ENCODE assay signal across 7 cellular contexts in the genomic region with DNA sequence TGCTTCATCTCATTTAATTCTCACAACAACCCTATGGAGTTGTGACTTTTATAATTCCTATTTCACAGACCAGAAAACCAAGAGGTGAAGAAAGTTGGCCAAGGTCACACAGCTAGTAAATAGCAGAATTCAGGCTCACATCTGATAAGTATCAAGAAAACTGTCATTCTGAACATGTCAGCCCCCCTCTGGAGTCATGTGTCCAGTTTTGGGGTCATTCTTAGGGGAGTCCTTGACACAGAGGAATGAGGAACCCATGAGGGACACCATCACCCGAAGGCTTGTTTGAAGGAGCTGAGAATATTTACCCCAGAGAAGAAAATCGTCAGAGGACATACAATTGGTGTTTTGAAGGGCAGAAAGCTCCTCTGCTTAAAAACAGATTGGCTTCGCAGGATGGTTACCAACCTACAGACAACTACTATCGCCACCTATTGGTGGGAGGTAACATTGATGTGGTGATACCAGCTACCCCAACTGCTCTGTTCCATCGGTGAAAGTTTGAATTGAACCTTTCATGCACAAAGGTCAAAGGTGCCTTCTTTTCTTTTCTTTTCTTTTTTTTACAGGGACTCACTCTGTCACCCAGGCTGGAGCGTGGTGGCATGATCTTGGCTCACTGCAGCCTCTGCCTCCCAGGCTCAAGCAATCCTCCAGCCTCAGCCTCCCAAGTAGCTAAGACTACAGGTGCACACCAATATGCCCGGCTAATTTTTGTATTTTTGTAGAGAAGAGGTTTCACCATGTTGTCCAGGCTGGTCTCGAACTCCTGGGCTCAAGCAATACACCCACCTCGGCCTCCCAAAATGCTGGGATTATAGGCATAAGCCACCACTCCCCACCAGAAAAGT. TPM values are rescaled to one million over a fixed set of nuclear protein-coding genes. Genes with fewer than 3 reads are reported as not detected.
DNase-seq lines count a peak whose midpoint lies in the region; ATAC-seq, FAIRE-seq and TF ChIP-seq lines count a peak whose summit lies in the region.

No MANE protein-coding gene starts in this region.

- no peak overlapping the region for H2AFZ ChIP-seq in SK-N-SH (ENCODE audit: low read depth)
- H2AFZ ChIP-seq in smooth muscle cell (ENCODE audit: low read depth) = peak overlapping the region; percentile 12

- H3K4me1 ChIP-seq in SK-N-SH (ENCODE audit: control insufficient read depth in 1 of 2, insufficient read depth in 2 of 2, low read depth in 1 of 2, low read length in 1 of 2) = no peaks in the 10 kb centered on the region
- H3K4me1 ChIP-seq in adipocyte (ENCODE audit: control insufficient read depth, insufficient read depth, low read length) = no peaks in the 10 kb centered on the region
- H3K4me1 ChIP-seq in smooth muscle cell (ENCODE audit: low read depth) = no peaks in the 10 kb centered on the region

- no peak for TF ChIP-seq EP300 in SK-N-SH (IDR thresholded peaks at IDR 0.05; ENCODE audit: borderline replicate concordance in 1 of 2, low read depth in 1 of 2, low read length in 1 of 2)

- H3K27ac ChIP-seq in SK-N-SH (ENCODE audit: low read depth in 2 of 2, low read length in 1 of 2) = no peak overlapping the region
- H3K27ac ChIP-seq in smooth muscle cell (ENCODE audit: low read depth) = no peak overlapping the region

- TF ChIP-seq CTCF in SK-N-SH (IDR thresholded peaks at IDR 0.05) (peak; percentile 81), smooth muscle cell (IDR thresholded peaks at IDR 0.05; ENCODE audit: borderline replicate concordance, insufficient read depth, poor library complexity, severe bottlenecking) (peak; percentile 56)

- DNase-seq in GM12891 (ENCODE audit: insufficient read length, low spot score) (peak; percentile 58), NCI-H1048 (lab: John Stamatoyannopoulos, UW) (peak; percentile 17), SK-N-SH (peak; percentile 73), adipocyte (ENCODE audit: low read depth) (peak; percentile 41), hepatic stellate cell (ENCODE audit: low spot score) (peak; percentile 73), smooth muscle cell (lab: John Stamatoyannopoulos, UW; ENCODE audit: unreplicated experiment) (no peak)

- POLR2A ChIA-PET in SK-N-SH (lab: Yijun Ruan, JAX) = no interaction called here

- H3F3A ChIP-seq in SK-N-SH (replicated peaks; ENCODE audit: insufficient read depth) (no peaks in the 10 kb centered on the region), smooth muscle cell (ENCODE audit: low read depth) (no peaks in the 10 kb centered on the region)

- H3K4me3 ChIP-seq in SK-N-SH (ENCODE audit: low read depth in 2 of 2, low read length in 1 of 2) = no peak overlapping the region; a peak in 1 of 4 replicates
- H3K4me3 ChIP-seq in adipocyte (ENCODE audit: low read length) = no peak overlapping the region
- H3K4me3 ChIP-seq in smooth muscle cell = no peak overlapping the region

- H3K4me2 ChIP-seq in SK-N-SH (no peak overlapping the region), smooth muscle cell (no peak overlapping the region)

- H3K9me3 ChIP-seq in SK-N-SH (no peaks in the 10 kb centered on the region), adipocyte (ENCODE audit: control insufficient read depth, low read length) (peaks cover 4% of the 10 kb centered on the region), smooth muscle cell (replicated peaks; ENCODE audit: low read depth) (no peaks in the 10 kb centered on the region)

- H3K36me3 ChIP-seq in SK-N-SH (replicated peaks in 1 of 2; ENCODE audit: control insufficient read depth in 1 of 2, insufficient read depth in 2 of 2, low read length in 1 of 2) = no peaks in the 10 kb centered on the region
- H3K36me3 ChIP-seq in adipocyte (ENCODE audit: control insufficient read depth, insufficient read depth, low read length, severe bottlenecking) = no peaks in the 10 kb centered on the region
- H3K36me3 ChIP-seq in smooth muscle cell (ENCODE audit: low read depth) = no peaks in the 10 kb centered on the region

- WGBS in SK-N-SH (ENCODE audit: low lambda C conversion rate) = 10% methylated on average over 9 of the region's 9 CpGs
- WGBS in smooth muscle cell (ENCODE audit: low lambda C conversion rate) = 32% methylated on average over 9 of the region's 9 CpGs

- no peaks in the 10 kb centered on the region for H3K9me2 ChIP-seq in SK-N-SH

- CTCF ChIA-PET in SK-N-SH (lab: Yijun Ruan, JAX) = interaction anchor here (0.6 to 2.7 kb wide), 69 partner anchors 8 to 516 kb away, joined by 3 to 37 read pairs (median 5); a partner anchor contains a TSS

- no peak for ATAC-seq in GM19395 (IDR thresholded peaks at IDR 0.05; ENCODE audit: unreplicated experiment)

- no peak for TF ChIP-seq POLR2A in GM12891 (IDR thresholded peaks at IDR 0.05; ENCODE audit: low read depth, low read length)

- H3K27me3 ChIP-seq in SK-N-SH (ENCODE audit: insufficient read depth) (no peaks in the 10 kb centered on the region), adipocyte (replicated peaks; ENCODE audit: control insufficient read depth, insufficient read depth, low read length) (peaks cover 33% of the 10 kb centered on the region), smooth muscle cell (ENCODE audit: low read depth) (peaks cover 3% of the 10 kb centered on the region)

- no peak overlapping the region for H3K9ac ChIP-seq in SK-N-SH
- H3K9ac ChIP-seq in adipocyte (ENCODE audit: low read length) = no peak overlapping the region
- H3K9ac ChIP-seq in smooth muscle cell (ENCODE audit: low read depth) = no peak overlapping the region

- H3K79me2 ChIP-seq in SK-N-SH (ENCODE audit: insufficient read depth) = no peaks in the 10 kb centered on the region
- no peaks in the 10 kb centered on the region for H3K79me2 ChIP-seq in smooth muscle cell (ENCODE audit: low read depth)

- peak; percentile 92 for FAIRE-seq in GM12891 (lab: Jason Lieb, UNC)

- peak; percentile 68 for TF ChIP-seq RAD21 in SK-N-SH (IDR thresholded peaks at IDR 0.05; ENCODE audit: low read length)

- no peaks in the 10 kb centered on the region for H4K20me1 ChIP-seq in SK-N-SH (ENCODE audit: insufficient read depth)
- no peaks in the 10 kb centered on the region for H4K20me1 ChIP-seq in smooth muscle cell (ENCODE audit: low read depth)

TF ChIP-seq in GM12891, 5 proteins besides CTCF, POLR2A, EP300 and RAD21:
- no peak for TF ChIP-seq TAF1 (IDR thresholded peaks at IDR 0.05; ENCODE audit: low read depth, low read length)
- TF ChIP-seq POU2F2 (IDR thresholded peaks at IDR 0.05; ENCODE audit: low read depth, low read length) = no peak
- TF ChIP-seq SPI1 (IDR thresholded peaks at IDR 0.05; ENCODE audit: low read depth, low read length) = no peak
- no peak for TF ChIP-seq PAX5 (IDR thresholded peaks at IDR 0.05; ENCODE audit: insufficient read depth, low read length, severe bottlenecking)
- no peak for TF ChIP-seq POLR2AphosphoS5 (IDR thresholded peaks at IDR 0.05; ENCODE audit: low read depth, low read length)

TF ChIP-seq in SK-N-SH, 30 proteins besides CTCF, POLR2A, EP300 and RAD21:
- TF ChIP-seq SMC3 (IDR thresholded peaks at IDR 0.05; ENCODE audit: low read depth, low read length) (peak; percentile 49), TAF1 (IDR thresholded peaks at IDR 0.05; ENCODE audit: borderline replicate concordance, low read depth, low read length) (no peak)

RNA-seq across cellular contexts. Expression of a gene that starts 31.3 kb away (rescaled TPM):
- not detected for polyA plus RNA-seq in GM12891 (2012; ENCODE audit: low read depth, missing spikeins)
- polyA plus RNA-seq in SK-N-SH (2012; rRNA removed) = 0.02 TPM in 1 of 2 replicates, not detected in the other
- 0.01 TPM in 2 replicates for polyA plus RNA-seq in SK-N-SH (2012; cell fraction: cytosol; rRNA removed)
- 0.01 TPM in 1 of 2 replicates, not detected in the other for polyA plus RNA-seq in SK-N-SH (2012; cell fraction: nucleus; rRNA removed)
- total RNA-seq in smooth muscle cell = not detected in 2 replicates
- polyA plus RNA-seq in smooth muscle cell = not detected in 2 replicates

RNA-seq across cellular contexts. Expression of a gene that starts 55.9 kb away (rescaled TPM):
- 76.4 TPM for polyA plus RNA-seq in GM12891 (2012; ENCODE audit: low read depth, missing spikeins)
- polyA plus RNA-seq in SK-N-SH (2012; rRNA removed) = 52.3 and 56.1 TPM in 2 replicates
- 42.1 and 43.8 TPM in 2 replicates for polyA plus RNA-seq in SK-N-SH (2012; cell fraction: cytosol; rRNA removed)
- polyA plus RNA-seq in SK-N-SH (2012; cell fraction: nucleus; rRNA removed) = 120 and 128 TPM in 2 replicates
- 53.8 and 70.1 TPM in 2 replicates for total RNA-seq in smooth muscle cell
- 96.0 and 129 TPM in 2 replicates for polyA plus RNA-seq in smooth muscle cell
